In genomic region chr18:35611518-35611917, GRCh38 we compare ENCODE assay signal across 18 cellular contexts. TPM values are rescaled to one million over a fixed set of nuclear protein-coding genes. Genes with fewer than 3 reads are reported as not detected.
DNase-seq lines count a peak whose midpoint lies in the region; ATAC-seq and TF ChIP-seq lines count a peak whose summit lies in the region.
"Had no signal": no experiment of that assay in that cellular context is flagged by ENCODE, and none has a peak within 500 bp of the region (broad histone marks: within the 10 kb centered on the region; RNA-seq: fewer than 3 reads in every experiment).

No MANE protein-coding gene starts in this region.

- no peak overlapping the region for H3K4ac ChIP-seq in mesendoderm (ENCODE audit: low read depth, low read length)

- no peak overlapping the region for H3K4me3 Mint-ChIP-seq in WTC11
- H3K4me3 Mint-ChIP-seq: H9 had no signal

- H3K79me2 ChIP-seq in mesendoderm (ENCODE audit: control insufficient read depth, insufficient read depth, low read length): peaks cover 13% of the 10 kb centered on the region

- H3K27ac ChIP-seq in mesendoderm (ENCODE audit: low read depth, low read length) (no peak overlapping the region), adrenal gland (no peak overlapping the region)
- H3K27ac ChIP-seq: RWPE1, SJSA1 had no signal

- ATAC-seq in left ventricle myocardium superior: peak; percentile 49
- ATAC-seq in WTC11: peak; percentile 35; the same call in 1 of the 2 replicates
- ATAC-seq in GM21526 (IDR thresholded peaks at IDR 0.05; ENCODE audit: low FRiP score, unreplicated experiment): no peak
- ATAC-seq: A549 had no signal

- POLR2A ChIA-PET in WTC11 (lab: Charles Lee): interaction anchor here (0.9 kb wide), 1 partner anchor 8 kb away, joined by 3 read pairs; no protein-coding TSS in a partner anchor

- H3K4me1 ChIP-seq in mesendoderm (ENCODE audit: control insufficient read depth, low read depth, low read length) (peaks cover 6% of the 10 kb centered on the region), adrenal gland (replicated peaks in 1 of 2) (peaks cover 0 to 16% of the 10 kb centered on the region in 2 donors)

- no peaks in the 10 kb centered on the region for H3K9me3 ChIP-seq in adrenal gland (replicated peaks in 1 of 3)
- H3K9me3 ChIP-seq: A549, SJSA1 had no signal

- no CpG with 5 or more reads among the region's 1 CpG for WGBS in mesendoderm (ENCODE audit: extremely low coverage, insufficient coverage, low lambda C conversion rate)
- WGBS in adrenal gland, 4 donors: 42 to 57% (median 54%) methylated on average over 1 of the region's 1 CpG

- peaks cover 31% of the 10 kb centered on the region for H3K4me1 Mint-ChIP-seq in WTC11

- H4K8ac ChIP-seq in mesendoderm (ENCODE audit: low read depth, low read length): no peak overlapping the region

- H3K36me3 Mint-ChIP-seq in WTC11: no peaks in the 10 kb centered on the region

- no peak overlapping the region for H2BK120ac ChIP-seq in mesendoderm (ENCODE audit: low read depth, low read length)

- H2BK15ac ChIP-seq in mesendoderm (replicated peaks; ENCODE audit: low read depth): no peak overlapping the region

- H3K36me3 ChIP-seq in mesendoderm (ENCODE audit: control insufficient read depth, insufficient read depth, low read length) (no peaks in the 10 kb centered on the region), adrenal gland (replicated peaks in 1 of 2) (no peaks in the 10 kb centered on the region)
- H3K36me3 ChIP-seq: SJSA1 had no signal

- H3K4me2 ChIP-seq in mesendoderm (ENCODE audit: low read length): no peak overlapping the region

- TF ChIP-seq POLR2A in adrenal gland (IDR thresholded peaks at IDR 0.05): no peak

- no peak overlapping the region for H3K23ac ChIP-seq in mesendoderm (ENCODE audit: low read length)

- no peaks in the 10 kb centered on the region for H3K27me3 Mint-ChIP-seq in WTC11 (ENCODE audit: low read depth)

- no peak overlapping the region for H2BK5ac ChIP-seq in mesendoderm (ENCODE audit: low read length)

- H3K9ac ChIP-seq in mesendoderm (ENCODE audit: low read length): no peak overlapping the region

- H3K27ac Mint-ChIP-seq in WTC11: no peak overlapping the region

- H2AK5ac ChIP-seq in mesendoderm (ENCODE audit: low read length): no peak overlapping the region

- H3K56ac ChIP-seq in mesendoderm (ENCODE audit: low read length): no peak overlapping the region

- intact Hi-C loops in left ventricle myocardium superior (cut with micrococcal nuclease): no loop called here
- intact Hi-C loops in cardiac septum (cut with DNase I): no loop called here
- intact Hi-C loops in adrenal gland (cut with DNase I): no loop called here

- peak; percentile 48 for DNase-seq in left ventricle myocardium superior
- no peak for DNase-seq in cardiac septum (ENCODE audit: low spot score)
- no peak for DNase-seq in WTC11 (ENCODE audit: low spot score)
- DNase-seq in mesendoderm: no peak
- DNase-seq in stimulated activated naive CD4-positive, alpha-beta T cell (lab: John Stamatoyannopoulos, UW): no peak
- DNase-seq in adrenal gland: no peak
- DNase-seq in activated naive CD4-positive, alpha-beta T cell (lab: John Stamatoyannopoulos, UW): no peak
- DNase-seq: DMS153, EL, H9, IMR-90, NCI-H187, NCI-H226, NCI-H526 treated with DMSO at 0.1 percent for 48 hours had no signal

- CTCF ChIA-PET in WTC11 (lab: Charles Lee): no interaction called here

- no peak overlapping the region for H4K5ac ChIP-seq in mesendoderm (ENCODE audit: low read length)

- H3K9me3 Mint-ChIP-seq in WTC11: no peaks in the 10 kb centered on the region
- H3K9me3 Mint-ChIP-seq: H9 had no signal

- H3K18ac ChIP-seq in mesendoderm (ENCODE audit: low read length): peak overlapping the region; percentile 75

- H3K27me3 ChIP-seq in mesendoderm (ENCODE audit: insufficient read depth, low read length, poor library complexity) (no peaks in the 10 kb centered on the region), adrenal gland (no peaks in the 10 kb centered on the region)
- H3K27me3 ChIP-seq: SJSA1 had no signal

- peaks cover 7% of the 10 kb centered on the region for H3K79me1 ChIP-seq in mesendoderm (ENCODE audit: low read length)

- TF ChIP-seq CTCF in WTC11 (IDR thresholded peaks at IDR 0.05) (no peak), adrenal gland (IDR thresholded peaks at IDR 0.05) (no peak)

- H3K4me3 ChIP-seq in mesendoderm (ENCODE audit: low read length) (no peak overlapping the region), adrenal gland (no peak overlapping the region)
- H3K4me3 ChIP-seq: A549, SJSA1 had no signal

TF ChIP-seq in WTC11, 78 proteins besides CTCF, POLR2A, EP300 and RAD21:
- TF ChIP-seq TP53 (CRISPR knock-in tag; IDR thresholded peaks at IDR 0.05): no peak
- no peak for TF ChIP-seq SOX15 (CRISPR knock-in tag; IDR thresholded peaks at IDR 0.05)
- no peak for TF ChIP-seq ZSCAN18 (CRISPR knock-in tag; IDR thresholded peaks at IDR 0.05)
- no peak for TF ChIP-seq FOXK1 (CRISPR knock-in tag; IDR thresholded peaks at IDR 0.05)
- TF ChIP-seq TCF7 (CRISPR knock-in tag; IDR thresholded peaks at IDR 0.05; ENCODE audit: low read depth): no peak
- no peak for TF ChIP-seq ZNF416 (CRISPR knock-in tag; IDR thresholded peaks at IDR 0.05)
- TF ChIP-seq ERG (CRISPR knock-in tag; IDR thresholded peaks at IDR 0.05): no peak
- no peak for TF ChIP-seq AR (CRISPR knock-in tag; IDR thresholded peaks at IDR 0.05)
- TF ChIP-seq FOXP1 (CRISPR knock-in tag; IDR thresholded peaks at IDR 0.05; ENCODE audit: borderline replicate concordance): no peak
- TF ChIP-seq ATF2 (CRISPR knock-in tag; IDR thresholded peaks at IDR 0.05; ENCODE audit: borderline replicate concordance, low read depth): no peak

RNA-seq across cellular contexts. Expression of gene GALNT1, which starts 30.0 kb away (rescaled TPM):
- total RNA-seq in left ventricle myocardium superior (47.0 TPM), cardiac septum (46.6 TPM), WTC11 (2021) (63.1 to 80.1 TPM (median 71.7 TPM) in 3 replicates), adrenal gland (10 to 100 TPM; 26.0 to 75.2 (median 65.4) TPM)
- 75.1 TPM for polyA plus RNA-seq in mesendoderm (2013, experiment 1 of 2)
- polyA plus RNA-seq in mesendoderm (2013, experiment 2 of 2): 76.3 TPM
- 10 to 100 TPM in 2 of 3 donors, 1 to 10 TPM in 1; 9.7 to 96.9 (median 10.5) TPM for polyA plus RNA-seq in adrenal gland
